ENCODE assay signal across 9 cellular contexts in the genomic region with DNA sequence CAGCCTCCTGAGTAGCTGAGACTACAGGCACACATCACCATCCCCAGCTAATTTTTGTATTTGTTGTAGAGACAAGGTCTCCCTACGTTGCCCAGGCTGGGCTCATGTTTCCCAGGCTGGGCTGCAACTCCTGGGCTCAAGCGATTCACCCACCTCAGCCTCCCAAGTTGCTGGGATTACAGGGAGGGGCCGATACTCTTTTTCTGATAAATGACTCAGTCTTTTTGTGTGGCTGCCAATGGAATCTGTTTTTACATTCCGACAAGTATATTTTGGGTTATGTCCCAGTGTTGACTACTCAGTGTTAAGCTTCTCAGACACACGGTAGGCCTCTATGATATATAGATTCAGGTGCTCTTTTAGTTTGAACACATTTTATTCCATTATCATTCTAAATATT. TPM values are rescaled to one million over a fixed set of nuclear protein-coding genes. Genes with fewer than 3 reads are reported as not detected.
A peak's percentile ranks its signal among the peaks of the same experiment; 100 is the strongest.
DNase-seq lines count a peak whose midpoint lies in the region; ATAC-seq and TF ChIP-seq lines count a peak whose summit lies in the region.
"Had no signal": no experiment of that assay in that cellular context is flagged by ENCODE, and none has a peak within 500 bp of the region (broad histone marks: within the 10 kb centered on the region; RNA-seq: fewer than 3 reads in every experiment).

No MANE protein-coding gene starts in this region.

- H3K9me3 Mint-ChIP-seq in WTC11 = peaks cover 6% of the 10 kb centered on the region; the same call in 1 of the 2 replicates
- peaks cover 0 to 5% of the 10 kb centered on the region in 2 donors for H3K9me3 Mint-ChIP-seq in stimulated activated naive CD8-positive, alpha-beta T cell treated with anti-CD3 and anti-CD28 coated beads, Interleukin-15, amount 100 ng/mL, for 72 hours

- H3K27me3 ChIP-seq in heart right ventricle = no peaks in the 10 kb centered on the region
- H3K27me3 ChIP-seq in WERI-Rb-1 (ENCODE audit: insufficient read depth, low read depth, severe bottlenecking) = peaks cover 43% of the 10 kb centered on the region

- H3K4me3 ChIP-seq in heart right ventricle (peak overlapping the region in 1 of 10 donors; percentile 53), WERI-Rb-1 (ENCODE audit: low read depth, low read length) (no peak overlapping the region)

- H3K36me3 Mint-ChIP-seq in WTC11 = no peaks in the 10 kb centered on the region

- H3K4me1 Mint-ChIP-seq in WTC11 = peaks cover 34% of the 10 kb centered on the region
- H3K4me1 Mint-ChIP-seq in stimulated activated naive CD8-positive, alpha-beta T cell treated with anti-CD3 and anti-CD28 coated beads, Interleukin-15, amount 100 ng/mL, for 72 hours = peaks cover 40% of the 10 kb centered on the region

- H3K27ac Mint-ChIP-seq in WTC11 = peak overlapping the region; percentile 47; the same call in 1 of the 2 replicates
- H3K27ac Mint-ChIP-seq in stimulated activated naive CD8-positive, alpha-beta T cell treated with anti-CD3 and anti-CD28 coated beads, Interleukin-15, amount 100 ng/mL, for 72 hours = no peak overlapping the region

- no peaks in the 10 kb centered on the region for H3K36me3 ChIP-seq in heart right ventricle
- H3K36me3 ChIP-seq in WERI-Rb-1 = no peaks in the 10 kb centered on the region

- DNase-seq in HCEC 1CT = peak; percentile 88
- no peak for DNase-seq in WTC11 (ENCODE audit: low spot score)
- DNase-seq in heart right ventricle = peak; percentile 18 to 63
- DNase-seq in stimulated activated naive CD8-positive, alpha-beta T cell treated with anti-CD3 and anti-CD28 coated beads, Interleukin-15, amount 100 ng/mL, for 72 hours = no peak
- DNase-seq in cerebellum (ENCODE audit: low spot score) = no peak
- DNase-seq in WERI-Rb-1 = no peak
- DNase-seq: amygdala had no signal

- intact Hi-C loops in heart right ventricle (cut with DNase I) = loop anchor here in 6 of 10 donors (1.0 to 10.0 kb wide), 7 partner anchors 31 to 430 kb away; a partner anchor contains a TSS

- CTCF ChIA-PET in WTC11 (lab: Charles Lee) = interaction anchor here (1.6 to 4.5 kb wide), 3 partner anchors 173 to 223 kb away, joined by 4 to 71 read pairs (median 54); a partner anchor contains a TSS

- H3K9me3 ChIP-seq in heart right ventricle = no peaks in the 10 kb centered on the region
- H3K9me3 ChIP-seq in WERI-Rb-1 (ENCODE audit: severe bottlenecking) = no peaks in the 10 kb centered on the region

- ATAC-seq in WTC11 (no peak), heart right ventricle (peak; percentile 18 to 81 (median 58)), GM21723 (IDR thresholded peaks at IDR 0.05; ENCODE audit: unreplicated experiment) (no peak)
- ATAC-seq in stimulated activated naive CD8-positive, alpha-beta T cell treated with anti-CD3 and anti-CD28 coated beads, Interleukin-15, amount 100 ng/mL, for 72 hours = no peak
- ATAC-seq in activated CD4-positive, CD25-positive, alpha-beta regulatory T cell treated with anti-CD3 and anti-CD28 coated beads, Interleukin-2, amount 50 U/mL, for 24 hours = no peak

- H3K4me3 Mint-ChIP-seq in WTC11 = no peak overlapping the region
- peak overlapping the region; percentile 41 to 63 for H3K4me3 Mint-ChIP-seq in stimulated activated naive CD8-positive, alpha-beta T cell treated with anti-CD3 and anti-CD28 coated beads, Interleukin-15, amount 100 ng/mL, for 72 hours

- H3K27me3 Mint-ChIP-seq in WTC11 (ENCODE audit: low read depth) = peaks cover 37% of the 10 kb centered on the region
- no peaks in the 10 kb centered on the region for H3K27me3 Mint-ChIP-seq in stimulated activated naive CD8-positive, alpha-beta T cell treated with anti-CD3 and anti-CD28 coated beads, Interleukin-15, amount 100 ng/mL, for 72 hours

- TF ChIP-seq CTCF in WTC11 (IDR thresholded peaks at IDR 0.05) = no peak
- no peak for TF ChIP-seq CTCF in heart right ventricle (IDR thresholded peaks at IDR 0.05)
- no peak for TF ChIP-seq CTCF in WERI-Rb-1 (IDR thresholded peaks at IDR 0.05; ENCODE audit: low read depth, low read length)

- peak overlapping the region; percentile 26 to 91 (median 80) for H3K27ac ChIP-seq in heart right ventricle
- H3K27ac ChIP-seq in WERI-Rb-1 = no peak overlapping the region

- WGBS in heart right ventricle, 2 donors = 13 to 17% methylated on average over 5 of the region's 5 CpGs

- peaks cover 7 to 35% (median 33%) of the 10 kb centered on the region in 9 donors for H3K4me1 ChIP-seq in heart right ventricle

- POLR2A ChIA-PET in WTC11 (lab: Charles Lee) = no interaction called here

TF ChIP-seq in WTC11, 78 proteins besides CTCF, POLR2A, EP300 and RAD21:
- no peak for TF ChIP-seq IRF2 (CRISPR knock-in tag; IDR thresholded peaks at IDR 0.05; ENCODE audit: borderline replicate concordance, low read depth)
- TF ChIP-seq ZNF121 (CRISPR knock-in tag; IDR thresholded peaks at IDR 0.05) = no peak
- TF ChIP-seq JAZF1 (CRISPR knock-in tag; IDR thresholded peaks at IDR 0.05) = no peak
- TF ChIP-seq ZNF416 (CRISPR knock-in tag; IDR thresholded peaks at IDR 0.05) = no peak
- TF ChIP-seq, protein P1, sequence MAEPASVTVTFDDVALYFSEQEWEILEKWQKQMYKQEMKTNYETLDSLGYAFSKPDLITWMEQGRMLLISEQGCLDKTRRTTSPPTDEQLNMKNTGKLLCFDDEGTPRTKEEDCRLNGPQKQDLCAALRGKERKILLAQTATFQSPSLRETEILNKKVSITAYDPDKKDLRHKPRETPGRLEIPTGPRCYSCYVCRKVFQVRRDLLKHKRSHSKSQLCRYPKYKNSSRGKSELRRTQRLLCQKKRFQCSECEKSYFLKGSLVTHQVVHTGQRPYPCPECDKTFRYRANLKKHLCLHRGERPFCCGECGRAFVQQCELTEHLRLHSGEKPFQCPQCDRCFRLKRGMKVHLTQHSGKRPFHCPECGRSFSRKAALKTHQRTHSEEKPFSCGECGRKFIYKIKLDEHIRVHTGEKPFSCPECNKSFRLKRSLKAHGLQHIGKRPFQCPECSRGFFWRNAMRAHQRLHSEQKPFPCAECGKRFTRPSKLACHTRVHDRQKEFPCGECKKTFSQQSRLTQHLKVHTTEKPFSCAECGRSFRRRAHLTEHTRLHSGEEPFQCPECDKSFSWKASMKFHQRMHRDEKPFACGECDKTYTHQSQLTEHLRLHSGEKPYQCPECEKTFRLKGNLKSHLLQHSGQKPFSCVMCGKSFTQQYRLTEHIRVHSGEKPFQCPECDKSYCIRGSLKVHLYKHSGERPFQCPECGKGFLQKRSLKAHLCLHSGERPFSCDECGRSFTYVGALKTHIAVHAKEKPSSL (CRISPR knock-in tag; conservative IDR thresholded peaks at IDR 0.05) = no peak
- TF ChIP-seq, protein P2, sequence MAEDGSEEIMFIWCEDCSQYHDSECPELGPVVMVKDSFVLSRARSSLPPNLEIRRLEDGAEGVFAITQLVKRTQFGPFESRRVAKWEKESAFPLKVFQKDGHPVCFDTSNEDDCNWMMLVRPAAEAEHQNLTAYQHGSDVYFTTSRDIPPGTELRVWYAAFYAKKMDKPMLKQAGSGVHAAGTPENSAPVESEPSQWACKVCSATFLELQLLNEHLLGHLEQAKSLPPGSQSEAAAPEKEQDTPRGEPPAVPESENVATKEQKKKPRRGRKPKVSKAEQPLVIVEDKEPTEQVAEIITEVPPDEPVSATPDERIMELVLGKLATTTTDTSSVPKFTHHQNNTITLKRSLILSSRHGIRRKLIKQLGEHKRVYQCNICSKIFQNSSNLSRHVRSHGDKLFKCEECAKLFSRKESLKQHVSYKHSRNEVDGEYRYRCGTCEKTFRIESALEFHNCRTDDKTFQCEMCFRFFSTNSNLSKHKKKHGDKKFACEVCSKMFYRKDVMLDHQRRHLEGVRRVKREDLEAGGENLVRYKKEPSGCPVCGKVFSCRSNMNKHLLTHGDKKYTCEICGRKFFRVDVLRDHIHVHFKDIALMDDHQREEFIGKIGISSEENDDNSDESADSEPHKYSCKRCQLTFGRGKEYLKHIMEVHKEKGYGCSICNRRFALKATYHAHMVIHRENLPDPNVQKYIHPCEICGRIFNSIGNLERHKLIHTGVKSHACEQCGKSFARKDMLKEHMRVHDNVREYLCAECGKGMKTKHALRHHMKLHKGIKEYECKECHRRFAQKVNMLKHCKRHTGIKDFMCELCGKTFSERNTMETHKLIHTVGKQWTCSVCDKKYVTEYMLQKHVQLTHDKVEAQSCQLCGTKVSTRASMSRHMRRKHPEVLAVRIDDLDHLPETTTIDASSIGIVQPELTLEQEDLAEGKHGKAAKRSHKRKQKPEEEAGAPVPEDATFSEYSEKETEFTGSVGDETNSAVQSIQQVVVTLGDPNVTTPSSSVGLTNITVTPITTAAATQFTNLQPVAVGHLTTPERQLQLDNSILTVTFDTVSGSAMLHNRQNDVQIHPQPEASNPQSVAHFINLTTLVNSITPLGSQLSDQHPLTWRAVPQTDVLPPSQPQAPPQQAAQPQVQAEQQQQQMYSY (CRISPR knock-in tag; IDR thresholded peaks at IDR 0.05) = no peak
- TF ChIP-seq ZNF317 (CRISPR knock-in tag; IDR thresholded peaks at IDR 0.05; ENCODE audit: borderline replicate concordance, low read depth) = no peak

RNA-seq across cellular contexts. Expression of a gene that starts 58.1 kb away (rescaled TPM):
- 0.26 to 0.53 TPM (median 0.27 TPM) in 3 replicates for total RNA-seq in WTC11 (2021)
- 10 to 100 TPM; 11.5 to 25.7 (median 18.5) TPM for total RNA-seq in heart right ventricle
- polyA plus RNA-seq in heart right ventricle = 10 to 100 TPM in 1 of 2 donors, 1 to 10 TPM in 1; 4.3 to 16.4 TPM
- 14.7 TPM for total RNA-seq in cerebellum

Comparison
In these comparisons a context has a peak if more than half of its experiments do, and no peak if none do; other contexts are left out.
1. DNase-seq: peak in HCEC 1CT (single experiment) and heart right ventricle (2 of 2); none in WTC11 (single experiment), stimulated activated naive CD8-positive, alpha-beta T cell treated with anti-CD3 and anti-CD28 coated beads, Interleukin-15, amount 100 ng/mL, for 72 hours (0 of 2), cerebellum (single experiment) and WERI-Rb-1 (single experiment).
2. ATAC-seq: peak in heart right ventricle (8 of 8); none in WTC11 (single experiment), stimulated activated naive CD8-positive, alpha-beta T cell treated with anti-CD3 and anti-CD28 coated beads, Interleukin-15, amount 100 ng/mL, for 72 hours (single experiment), activated CD4-positive, CD25-positive, alpha-beta regulatory T cell treated with anti-CD3 and anti-CD28 coated beads, Interleukin-2, amount 50 U/mL, for 24 hours (0 of 2) and GM21723 (single experiment).